Comparison of ENCODE assay signal across 8 cellular contexts in the genomic region with DNA sequence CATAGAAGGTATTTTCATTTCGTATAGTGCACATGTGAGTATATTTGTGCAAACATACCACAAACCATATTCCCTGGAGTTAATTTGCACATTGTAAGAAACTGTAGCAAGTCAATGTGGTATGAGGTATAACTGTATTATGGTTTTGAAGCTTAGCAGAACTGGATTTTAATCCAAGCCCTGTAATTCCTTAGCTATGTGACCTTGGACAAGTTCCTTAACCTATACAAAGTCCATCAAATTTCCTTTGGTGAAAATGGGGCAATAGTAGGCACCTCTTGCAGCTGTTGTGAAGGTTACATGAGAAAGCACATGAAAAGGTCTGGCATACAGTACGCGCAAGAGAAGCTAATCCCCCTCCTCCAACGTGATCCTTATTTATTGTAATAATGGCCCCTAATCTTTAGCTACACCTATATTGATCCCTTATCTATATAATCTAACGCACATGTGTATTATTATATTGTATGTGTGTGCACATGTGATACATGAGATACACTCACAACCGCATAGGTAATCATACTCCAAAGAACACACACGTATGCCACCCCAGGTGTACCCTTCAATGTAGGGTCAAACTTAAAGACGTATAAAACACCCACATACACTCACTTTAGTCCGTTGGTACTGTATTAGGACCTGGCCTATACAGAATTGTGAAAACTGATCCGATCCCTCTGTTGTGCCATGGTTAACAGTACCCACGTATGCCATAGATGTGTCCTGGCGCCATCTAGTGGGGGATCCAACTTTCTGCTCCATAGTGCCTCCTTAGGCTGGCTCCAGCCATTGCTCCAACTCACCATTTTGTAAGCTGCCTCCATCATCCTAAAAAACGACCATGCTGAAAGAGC.
A peak's percentile ranks its signal among the peaks of the same experiment; 100 is the strongest.
DNase-seq lines count a peak whose midpoint lies in the region; ATAC-seq and TF ChIP-seq lines count a peak whose summit lies in the region.

No MANE protein-coding gene starts in this region.

- H3K4me3 ChIP-seq in left ventricle myocardium inferior: no peak overlapping the region

- peak; percentile 95 for TF ChIP-seq CTCF in left ventricle myocardium inferior (IDR thresholded peaks at IDR 0.05; ENCODE audit: borderline replicate concordance)

- H3K4me1 ChIP-seq in left ventricle myocardium inferior: no peaks in the 10 kb centered on the region

- H3K27ac ChIP-seq in left ventricle myocardium inferior (replicated peaks): no peak overlapping the region

- H3K36me3 ChIP-seq in left ventricle myocardium inferior: no peaks in the 10 kb centered on the region

- DNase-seq in NCI-H128 (lab: John Stamatoyannopoulos, UW; ENCODE audit: unreplicated experiment) (peak; percentile 70), SKM-1 treated with dmso at 0.1 percent for 144 hours (lab: John Stamatoyannopoulos, UW; ENCODE audit: unreplicated experiment) (peak; percentile 77), left ventricle myocardium inferior (peak; percentile 71), retina (peak; percentile 76), DMS79 (lab: John Stamatoyannopoulos, UW) (no peak)
- DNase-seq in activated naive CD8-positive, alpha-beta T cell treated with anti-CD3 and anti-CD28 coated beads, Interleukin-2, amount 50 U/mL, for 16 hours (ENCODE audit: low read depth, low spot score): peak; percentile 12

- peak; percentile 98 for ATAC-seq in GM18502 (IDR thresholded peaks at IDR 0.05; ENCODE audit: poor library complexity, unreplicated experiment)
- peak; percentile 92 for ATAC-seq in HG02840 (IDR thresholded peaks at IDR 0.05; ENCODE audit: low FRiP score, unreplicated experiment)

- intact Hi-C loops in left ventricle myocardium inferior (cut with micrococcal nuclease): loop anchor here (10.0 kb wide), 1 partner anchor 318 kb away; no protein-coding TSS in a partner anchor

- H3K27me3 ChIP-seq in left ventricle myocardium inferior (ENCODE audit: low read depth): no peaks in the 10 kb centered on the region

- no peaks in the 10 kb centered on the region for H3K9me3 ChIP-seq in left ventricle myocardium inferior (replicated peaks)
